ENCODE assay signal across 10 cellular contexts in the genomic region with DNA sequence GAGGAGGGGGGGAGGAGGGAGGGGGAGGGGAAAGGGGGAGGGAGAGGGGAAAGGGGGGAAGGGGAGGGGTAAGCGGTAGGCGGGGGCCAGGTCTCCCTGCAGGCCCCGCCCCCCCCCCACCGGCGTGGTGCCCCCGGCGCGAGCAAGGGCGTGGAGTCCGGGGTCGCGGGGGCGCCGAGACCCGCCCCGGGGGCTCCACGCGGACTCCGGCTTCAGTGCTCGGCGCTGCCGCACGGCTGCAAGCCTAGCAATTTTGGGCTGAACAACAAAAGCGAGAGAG. TPM values are rescaled to one million over a fixed set of nuclear protein-coding genes. Genes with fewer than 3 reads are reported as not detected.
DNase-seq lines count a peak whose midpoint lies in the region; FAIRE-seq and TF ChIP-seq lines count a peak whose summit lies in the region.
"Had no signal": no experiment of that assay in that cellular context is flagged by ENCODE, and none has a peak within 500 bp of the region (broad histone marks: within the 10 kb centered on the region; RNA-seq: fewer than 3 reads in every experiment).

No MANE protein-coding gene starts in this region.

- BruUV-seq in endothelial cell of umbilical vein (replicated peaks; lab: Mats Ljungman, UMichigan): no TSS peak

- FAIRE-seq in endothelial cell of umbilical vein (lab: Jason Lieb, UNC): no peak

- POLR2A ChIA-PET in endothelial cell of umbilical vein (lab: Charles Lee): interaction anchor here (1.5 kb wide), 1 partner anchor 470 kb away, joined by 4 read pairs; no protein-coding TSS in a partner anchor

- dilution Hi-C loops in endothelial cell of umbilical vein (cut with MboI; ENCODE audit: extremely low pct_ligation_motif_present, low sequenced_read_pairs): no loop called here

- peak overlapping the region; percentile 59 to 77 (median 66) for H3K4me3 ChIP-seq in BLaER1 treated with 17β-estradiol and CSF1 and Interleukin-3, amounts not matched to agents 10 nM and 100 nM
- peak overlapping the region; percentile 84 for H3K4me3 ChIP-seq in OCI-LY3 (ENCODE audit: low read length)
- H3K4me3 ChIP-seq in endothelial cell of umbilical vein (replicated peaks in 1 of 3; ENCODE audit: insufficient read depth in 1 of 3, low read depth in 1 of 3, low read length in 3 of 3): peak overlapping the region; percentile 24 to 56 (median 46)
- H3K4me3 ChIP-seq in neuron (ENCODE audit: low read length): peak overlapping the region; percentile 38

- no peaks in the 10 kb centered on the region for H4K20me1 ChIP-seq in BLaER1 treated with 17β-estradiol and CSF1 and Interleukin-3, amounts not matched to agents 10 nM and 100 nM
- H4K20me1 ChIP-seq in OCI-LY3 (ENCODE audit: insufficient read depth, low read length) (no peaks in the 10 kb centered on the region), endothelial cell of umbilical vein (replicated peaks; ENCODE audit: control insufficient read depth, extremely low read depth, insufficient read depth, low read length) (no peaks in the 10 kb centered on the region)

- no peaks in the 10 kb centered on the region for H3K9me3 ChIP-seq in BLaER1 treated with 17β-estradiol and CSF1 and Interleukin-3, amounts not matched to agents 10 nM and 100 nM (replicated peaks in 1 of 11)
- H3K9me3 ChIP-seq in OCI-LY3 (ENCODE audit: insufficient read depth, low read length) (no peaks in the 10 kb centered on the region), endothelial cell of umbilical vein (replicated peaks; ENCODE audit: control insufficient read depth, insufficient read depth, low read length) (no peaks in the 10 kb centered on the region), neuron (ENCODE audit: low read length) (no peaks in the 10 kb centered on the region)

- no peaks in the 10 kb centered on the region for H3K79me2 ChIP-seq in OCI-LY3 (ENCODE audit: low read length)
- H3K79me2 ChIP-seq in endothelial cell of umbilical vein (ENCODE audit: control insufficient read depth, insufficient read depth, low read length): no peaks in the 10 kb centered on the region

- H3K4me2 ChIP-seq in BLaER1 treated with 17β-estradiol and CSF1 and Interleukin-3, amounts not matched to agents 10 nM and 100 nM: peak overlapping the region; percentile 92 to 99 (median 97)
- H3K4me2 ChIP-seq in OCI-LY3 (ENCODE audit: low read length) (peak overlapping the region; percentile 87), endothelial cell of umbilical vein (ENCODE audit: insufficient read depth, low read length) (peak overlapping the region; percentile 69)

- H3K27ac ChIP-seq in BLaER1 treated with 17β-estradiol and CSF1 and Interleukin-3, amounts not matched to agents 10 nM and 100 nM: peak overlapping the region; percentile 67 to 82 (median 75)
- H3K27ac ChIP-seq in OCI-LY3 (ENCODE audit: low read length): no peak overlapping the region
- peak overlapping the region; percentile 16 for H3K27ac ChIP-seq in endothelial cell of umbilical vein (ENCODE audit: insufficient read depth, low read depth, low read length)

- no peaks in the 10 kb centered on the region for H3K9me1 ChIP-seq in endothelial cell of umbilical vein (replicated peaks; ENCODE audit: control insufficient read depth, extremely low read depth, insufficient read depth, low read length)

- DNase-seq in endothelial cell of umbilical vein (ENCODE audit: low read depth, low spot score) (no peak), GM03348 (ENCODE audit: low spot score) (no peak), NCI-H748 treated with DMSO at 0.1 percent for 48 hours (lab: John Stamatoyannopoulos, UW) (no peak), D341Med (ENCODE audit: low spot score) (no peak), NCI-H187 (lab: John Stamatoyannopoulos, UW) (no peak)
- DNase-seq: NCI-H187 treated with DMSO at 0.1 percent for 48 hours had no signal

- TF ChIP-seq CTCF in OCI-LY3 (IDR thresholded peaks at IDR 0.05; ENCODE audit: low read depth, low read length): no peak
- TF ChIP-seq CTCF in endothelial cell of umbilical vein (IDR thresholded peaks at IDR 0.05; ENCODE audit: extremely low read depth in 1 of 2, insufficient read depth in 1 of 2, low read depth in 1 of 2, low read length in 2 of 2): no peak

- peak overlapping the region; percentile 68 to 86 (median 82) for H3K9ac ChIP-seq in BLaER1 treated with 17β-estradiol and CSF1 and Interleukin-3, amounts not matched to agents 10 nM and 100 nM
- H3K9ac ChIP-seq in OCI-LY3 (ENCODE audit: low read length) (peak overlapping the region; percentile 68), endothelial cell of umbilical vein (replicated peaks; ENCODE audit: extremely low read depth, insufficient read depth, low read length) (peak overlapping the region; percentile 39)

- H2AFZ ChIP-seq in OCI-LY3 (ENCODE audit: low read depth, low read length): peak overlapping the region; percentile 47; the same call in 1 of the 2 replicates
- peak overlapping the region; percentile 66 for H2AFZ ChIP-seq in endothelial cell of umbilical vein (ENCODE audit: low read depth, low read length)
- H2AFZ ChIP-seq in neuron (ENCODE audit: low read depth, low read length): peak overlapping the region; percentile 46

- no peaks in the 10 kb centered on the region for H3K36me3 ChIP-seq in BLaER1 treated with 17β-estradiol and CSF1 and Interleukin-3, amounts not matched to agents 10 nM and 100 nM
- H3K36me3 ChIP-seq in OCI-LY3 (replicated peaks; ENCODE audit: low read depth, low read length): no peaks in the 10 kb centered on the region
- H3K36me3 ChIP-seq in endothelial cell of umbilical vein (ENCODE audit: control insufficient read depth in 2 of 2, extremely low read depth in 1 of 2, insufficient read depth in 2 of 2, low read length in 2 of 2): no peaks in the 10 kb centered on the region
- no peaks in the 10 kb centered on the region for H3K36me3 ChIP-seq in neuron (ENCODE audit: insufficient read depth, low read length)

- no peaks in the 10 kb centered on the region for H3K27me3 ChIP-seq in BLaER1 treated with 17β-estradiol and CSF1 and Interleukin-3, amounts not matched to agents 10 nM and 100 nM
- H3K27me3 ChIP-seq in OCI-LY3 (ENCODE audit: low read depth, low read length) (peaks cover 22% of the 10 kb centered on the region), endothelial cell of umbilical vein (ENCODE audit: control insufficient read depth in 2 of 2, insufficient read depth in 2 of 2, low read length in 2 of 2) (peaks cover 0 to 5% of the 10 kb centered on the region in 2 experiments), neuron (ENCODE audit: insufficient read depth, low read length) (no peaks in the 10 kb centered on the region)

- H3K4me1 ChIP-seq in BLaER1 treated with 17β-estradiol and CSF1 and Interleukin-3, amounts not matched to agents 10 nM and 100 nM: peaks cover 73 to 95% (median 94%) of the 10 kb centered on the region in 10 experiments
- H3K4me1 ChIP-seq in OCI-LY3 (ENCODE audit: low read length) (peaks cover 9% of the 10 kb centered on the region), endothelial cell of umbilical vein (ENCODE audit: control insufficient read depth, extremely low read depth, insufficient read depth, low read length) (peaks cover 14% of the 10 kb centered on the region), neuron (ENCODE audit: insufficient read depth, low read length) (peaks cover 23% of the 10 kb centered on the region)

- intact Hi-C loops in endothelial cell of umbilical vein (cut with micrococcal nuclease): loop anchor here (1.0 to 10.0 kb wide), 7 partner anchors 121 to 605 kb away; no protein-coding TSS in a partner anchor

- CTCF ChIA-PET in endothelial cell of umbilical vein (lab: Charles Lee): interaction anchor here (1.0 to 7.0 kb wide), 3 partner anchors 467 to 478 kb away, joined by 3 to 100 read pairs (median 32); no protein-coding TSS in a partner anchor

- no peak for TF ChIP-seq POLR2A in endothelial cell of umbilical vein (IDR thresholded peaks at IDR 0.05; ENCODE audit: low read depth, low read length)

RNA-seq across cellular contexts. Expression of a gene that starts 10.8 kb away (rescaled TPM):
- not detected in 2 replicates for total RNA-seq in endothelial cell of umbilical vein
- 0.05 TPM in 1 of 2 replicates, not detected in the other for polyA plus RNA-seq in endothelial cell of umbilical vein
- not detected in 2 replicates for polyA plus RNA-seq in endothelial cell of umbilical vein (2011; cell fraction: cytosol; rRNA removed)
- not detected in 2 replicates for polyA plus RNA-seq in endothelial cell of umbilical vein (2011; cell fraction: nucleus; rRNA removed)
- not detected in 2 replicates for polyA plus RNA-seq in endothelial cell of umbilical vein (2012)
- not detected in 2 replicates for polyA minus RNA-seq in endothelial cell of umbilical vein
- not detected for polyA minus RNA-seq in endothelial cell of umbilical vein (2011; cell fraction: cytosol; rRNA and poly(A)+ RNA removed)
- not detected in 2 replicates for polyA minus RNA-seq in endothelial cell of umbilical vein (2011; cell fraction: nucleus; rRNA and poly(A)+ RNA removed)
- total RNA-seq: dermis blood vessel endothelial cell had no signal

RNA-seq across cellular contexts. Expression of a gene that starts 15.8 kb away (rescaled TPM):
- total RNA-seq in endothelial cell of umbilical vein: 47.6 and 53.2 TPM in 2 replicates
- 51.1 and 58.3 TPM in 2 replicates for polyA plus RNA-seq in endothelial cell of umbilical vein
- polyA plus RNA-seq in endothelial cell of umbilical vein (2011; cell fraction: cytosol; rRNA removed): 44.9 and 48.8 TPM in 2 replicates
- 28.6 and 32.3 TPM in 2 replicates for polyA plus RNA-seq in endothelial cell of umbilical vein (2011; cell fraction: nucleus; rRNA removed)
- 39.2 and 47.0 TPM in 2 replicates for polyA plus RNA-seq in endothelial cell of umbilical vein (2012)
- polyA minus RNA-seq in endothelial cell of umbilical vein: 15.9 and 22.1 TPM in 2 replicates
- 52.6 TPM for polyA minus RNA-seq in endothelial cell of umbilical vein (2011; cell fraction: cytosol; rRNA and poly(A)+ RNA removed)
- 12.2 and 14.1 TPM in 2 replicates for polyA minus RNA-seq in endothelial cell of umbilical vein (2011; cell fraction: nucleus; rRNA and poly(A)+ RNA removed)

RNA-seq across cellular contexts. Expression of a gene that starts 31.8 kb away (rescaled TPM):
- total RNA-seq in endothelial cell of umbilical vein: 22.9 and 23.8 TPM in 2 replicates
- polyA plus RNA-seq in endothelial cell of umbilical vein: 20.3 and 21.3 TPM in 2 replicates
- polyA plus RNA-seq in endothelial cell of umbilical vein (2011; cell fraction: cytosol; rRNA removed): 17.1 and 21.1 TPM in 2 replicates
- 25.6 and 26.2 TPM in 2 replicates for polyA plus RNA-seq in endothelial cell of umbilical vein (2011; cell fraction: nucleus; rRNA removed)
- polyA plus RNA-seq in endothelial cell of umbilical vein (2012): 14.9 and 17.5 TPM in 2 replicates
- polyA minus RNA-seq in endothelial cell of umbilical vein: 10.0 and 12.2 TPM in 2 replicates
- polyA minus RNA-seq in endothelial cell of umbilical vein (2011; cell fraction: cytosol; rRNA and poly(A)+ RNA removed): 11.4 TPM
- 7.1 and 8.8 TPM in 2 replicates for polyA minus RNA-seq in endothelial cell of umbilical vein (2011; cell fraction: nucleus; rRNA and poly(A)+ RNA removed)

RNA-seq across cellular contexts. Expression of a gene that starts 55.3 kb away (rescaled TPM):
- 0.32 and 0.77 TPM in 2 replicates for total RNA-seq in endothelial cell of umbilical vein
- polyA plus RNA-seq in endothelial cell of umbilical vein: 0.19 and 0.30 TPM in 2 replicates
- 0.06 and 0.08 TPM in 2 replicates for polyA plus RNA-seq in endothelial cell of umbilical vein (2011; cell fraction: cytosol; rRNA removed)
- polyA plus RNA-seq in endothelial cell of umbilical vein (2011; cell fraction: nucleus; rRNA removed): not detected in 2 replicates
- 0.78 and 2.2 TPM in 2 replicates for polyA plus RNA-seq in endothelial cell of umbilical vein (2012)
- polyA minus RNA-seq in endothelial cell of umbilical vein: not detected in 2 replicates
- not detected for polyA minus RNA-seq in endothelial cell of umbilical vein (2011; cell fraction: cytosol; rRNA and poly(A)+ RNA removed)
- polyA minus RNA-seq in endothelial cell of umbilical vein (2011; cell fraction: nucleus; rRNA and poly(A)+ RNA removed): not detected in 2 replicates
